Comparison of ENCODE assay signal across 8 cellular contexts in the genomic region with DNA sequence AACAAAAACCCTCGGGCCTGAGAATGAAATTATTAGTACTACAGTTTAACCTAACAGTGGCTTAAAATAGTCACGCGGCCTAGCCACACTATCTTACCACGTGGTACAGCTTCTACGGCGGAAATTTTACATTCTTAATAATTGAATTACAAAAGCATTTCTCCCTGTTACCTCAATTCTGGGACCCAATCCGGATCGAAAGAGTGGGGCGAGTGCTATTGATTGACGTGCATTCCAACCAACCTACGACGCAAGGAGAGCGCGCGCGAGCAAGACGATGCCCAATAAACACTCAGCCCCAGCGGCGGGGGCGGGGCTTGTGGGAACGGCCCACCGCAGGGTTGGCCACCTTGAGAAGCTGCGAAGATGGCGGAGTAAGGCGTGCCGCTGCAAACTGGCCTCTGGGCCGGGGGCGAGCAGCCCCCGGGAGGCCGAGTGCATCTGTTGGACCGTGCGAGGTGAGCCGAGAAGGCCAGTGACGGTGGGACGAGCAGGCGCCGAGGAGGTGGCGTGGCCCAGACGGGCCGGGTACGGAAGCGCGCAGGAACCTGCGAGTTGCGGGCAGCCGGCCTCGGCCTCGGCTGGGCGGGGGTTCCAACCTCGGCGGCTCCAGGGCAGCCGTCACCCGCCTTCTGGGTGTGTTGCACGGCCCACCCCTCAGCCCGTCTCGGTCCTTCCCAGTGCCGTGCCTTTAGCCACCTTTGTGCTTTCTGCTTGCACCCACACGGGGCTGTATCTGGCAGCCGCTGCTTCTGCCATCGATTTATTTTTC. TPM values are rescaled to one million over a fixed set of nuclear protein-coding genes. Genes with fewer than 3 reads are reported as not detected.
DNase-seq lines count a peak whose midpoint lies in the region; ATAC-seq and TF ChIP-seq lines count a peak whose summit lies in the region.

No MANE protein-coding gene starts in this region.

- BruUV-seq in PC-9 (replicated peaks; lab: Mats Ljungman, UMichigan): no TSS peak

- intact Hi-C loops in PC-9 (cut with micrococcal nuclease; ENCODE audit: unreplicated experiment): loop anchor here (5.0 kb wide), 1 partner anchor 48 kb away; the partner anchor contains the start of genes NUSAP1 and OIP5

- peak overlapping the region; percentile 99 for H3K4me3 Mint-ChIP-seq in activated T-cell treated with anti-CD3 and anti-CD28 coated beads, Interleukin-2, amount 50 U/mL, for 4 hours

- H3K79me2 ChIP-seq in PC-9 (ENCODE audit: low read depth): peaks cover 45% of the 10 kb centered on the region

- CTCF ChIA-PET in PC-9 (lab: Charles Lee): no interaction called here

- no peaks in the 10 kb centered on the region for H3K9me2 ChIP-seq in PC-9 (ENCODE audit: insufficient read depth)

- H3K27ac ChIP-seq in PC-9: peak overlapping the region; percentile 59

- H3K4me1 ChIP-seq in PC-9 (replicated peaks; ENCODE audit: insufficient read depth) (peaks cover 32% of the 10 kb centered on the region), mucosa of stomach (ENCODE audit: control insufficient read depth, insufficient read depth, low read length) (peaks cover 6% of the 10 kb centered on the region)

- in situ Hi-C loops in KBM-7 (cut with MboI; ENCODE audit: low pct_unique_long_range_greater_than_20kb, low sequenced_read_pairs): no loop called here

- no peaks in the 10 kb centered on the region for H4K20me1 ChIP-seq in PC-9 (ENCODE audit: insufficient read depth)

- H3K9ac ChIP-seq in mucosa of stomach (ENCODE audit: low read length): peak overlapping the region; percentile 85

- H3K36me3 ChIP-seq in PC-9 (ENCODE audit: low read depth) (peaks cover 25% of the 10 kb centered on the region), mucosa of stomach (ENCODE audit: control insufficient read depth, insufficient read depth, low read length) (peaks cover 11% of the 10 kb centered on the region)

- no peaks in the 10 kb centered on the region for H3K9me3 Mint-ChIP-seq in activated T-cell treated with anti-CD3 and anti-CD28 coated beads, Interleukin-2, amount 50 U/mL, for 4 hours

- peaks cover 30% of the 10 kb centered on the region for H3F3A ChIP-seq in PC-9 (ENCODE audit: insufficient read depth, low read depth)

- H3K4me3 ChIP-seq in PC-9 (peak overlapping the region; percentile 79), mucosa of stomach (ENCODE audit: low read length) (peak overlapping the region; percentile 34)

- H2AFZ ChIP-seq in PC-9: peak overlapping the region; percentile 82

- H3K27me3 ChIP-seq in PC-9 (ENCODE audit: insufficient read depth, low read depth): no peaks in the 10 kb centered on the region
- no peaks in the 10 kb centered on the region for H3K27me3 ChIP-seq in mucosa of stomach (ENCODE audit: control insufficient read depth, insufficient read depth, low read length)

- peak overlapping the region; percentile 81 for H3K4me2 ChIP-seq in PC-9

- H3K27me3 Mint-ChIP-seq in activated T-cell treated with anti-CD3 and anti-CD28 coated beads, Interleukin-2, amount 50 U/mL, for 4 hours (ENCODE audit: low read depth): no peaks in the 10 kb centered on the region

- peak; percentile 91 for DNase-seq in DMS53 treated with DMSO at 0.1 percent for 48 hours (lab: John Stamatoyannopoulos, UW; ENCODE audit: unreplicated experiment)
- peak; percentile 98 for DNase-seq in KBM-7
- DNase-seq in PC-9: peak; percentile 90 to 95
- DNase-seq in activated T-cell treated with anti-CD3 and anti-CD28 coated beads, Interleukin-2, amount 50 U/mL, for 4 hours: peak; percentile 97
- DNase-seq in stimulated activated CD8-positive, alpha-beta memory T cell treated with anti-CD3 and anti-CD28 coated beads, Interleukin-4, amount 100 ng/mL, for 48 hours: peak; percentile 98

- peaks cover 46% of the 10 kb centered on the region for H3K4me1 Mint-ChIP-seq in activated T-cell treated with anti-CD3 and anti-CD28 coated beads, Interleukin-2, amount 50 U/mL, for 4 hours (ENCODE audit: low read depth)

- peaks cover 34% of the 10 kb centered on the region for H3K36me3 Mint-ChIP-seq in activated T-cell treated with anti-CD3 and anti-CD28 coated beads, Interleukin-2, amount 50 U/mL, for 4 hours (ENCODE audit: insufficient read depth)

- ATAC-seq in GM21723 (IDR thresholded peaks at IDR 0.05; ENCODE audit: unreplicated experiment): peak; percentile 95
- ATAC-seq in activated T-cell treated with anti-CD3 and anti-CD28 coated beads, Interleukin-2, amount 50 U/mL, for 4 hours: peak; percentile 97 to 98
- ATAC-seq in esophagus mucosa: peak; percentile 98

- no peak for TF ChIP-seq CTCF in PC-9 (conservative IDR thresholded peaks at IDR 0.05)

- POLR2A ChIA-PET in PC-9 (lab: Charles Lee; ENCODE audit: unreplicated experiment): interaction anchor here (0.5 to 0.7 kb wide), 2 partner anchors 17 to 414 kb away, joined by 3 to 13 read pairs; no protein-coding TSS in a partner anchor

- H3K9me3 ChIP-seq in PC-9 (ENCODE audit: insufficient read depth, low read depth) (no peaks in the 10 kb centered on the region), mucosa of stomach (ENCODE audit: control insufficient read depth, low read length) (no peaks in the 10 kb centered on the region)

RNA-seq across cellular contexts. Expression of gene OIP5, which starts 48.6 kb away (rescaled TPM):
- total RNA-seq in PC-9 (2021) (23.9 and 25.4 TPM in 2 replicates), esophagus mucosa (6.4 TPM)
- 10 to 100 TPM in 1 of 3 donors, 1 to 10 TPM in 2; 8.5 to 10.2 (median 9.5) TPM for total RNA-seq in activated T-cell treated with anti-CD3 and anti-CD28 coated beads, Interleukin-2, amount 50 U/mL, for 4 hours

RNA-seq across cellular contexts. Expression of gene NUSAP1, which starts 48.8 kb away (rescaled TPM):
- total RNA-seq in PC-9 (2021): 185 and 190 TPM in 2 replicates
- 10 to 100 TPM; 10.1 to 19.0 (median 18.5) TPM for total RNA-seq in activated T-cell treated with anti-CD3 and anti-CD28 coated beads, Interleukin-2, amount 50 U/mL, for 4 hours
- total RNA-seq in esophagus mucosa: 39.1 TPM

RNA-seq across cellular contexts. Expression of gene CHP1, which starts 52.8 kb away (rescaled TPM):
- total RNA-seq in PC-9 (2021) (133 and 199 TPM in 2 replicates), esophagus mucosa (138 TPM)
- total RNA-seq in activated T-cell treated with anti-CD3 and anti-CD28 coated beads, Interleukin-2, amount 50 U/mL, for 4 hours: 10 to 100 TPM; 43.2 to 53.3 (median 46.7) TPM

RNA-seq across cellular contexts. Expression of gene EXD1, which starts 53.3 kb away (rescaled TPM):
- total RNA-seq in PC-9 (2021) (0.70 TPM in 1 of 2 replicates, not detected in the other), esophagus mucosa (not detected)
- total RNA-seq in activated T-cell treated with anti-CD3 and anti-CD28 coated beads, Interleukin-2, amount 50 U/mL, for 4 hours: not detected

Comparison
In these comparisons a context has a peak if more than half of its experiments do, and no peak if none do; other contexts are left out.
1. Peak in every context shown above with its lines: DNase-seq, ATAC-seq, H3K4me3 ChIP-seq and H3K27ac ChIP-seq.